In genomic region chr12:88578821-88579518, GRCh38 we compare ENCODE assay signal across 1 cellular context.
TF ChIP-seq lines count a peak whose summit lies in the region.

No MANE protein-coding gene starts in this region.

TF ChIP-seq in K562, 482 proteins besides CTCF, POLR2A, EP300 and RAD21:
- TF ChIP-seq NONO (IDR thresholded peaks at IDR 0.05; ENCODE audit: low read depth in 2 of 2, low read length in 1 of 2) (no peak), UBTF (IDR thresholded peaks at IDR 0.05; ENCODE audit: borderline replicate concordance in 1 of 2, low read depth in 2 of 2, low read length in 2 of 2) (no peak), NR2C1 (IDR thresholded peaks at IDR 0.05) (no peak), NR2C1 (tag; IDR thresholded peaks at IDR 0.05) (no peak), HIVEP1 (CRISPR knock-in tag; IDR thresholded peaks at IDR 0.05) (no peak), KLF1 (tag; IDR thresholded peaks at IDR 0.05) (no peak), MEIS2 (IDR thresholded peaks at IDR 0.05; ENCODE audit: partially characterized antibody) (no peak), ZBTB11 (CRISPR knock-in tag; IDR thresholded peaks at IDR 0.05) (no peak), CCAR2 (IDR thresholded peaks at IDR 0.05; ENCODE audit: low read depth, low read length) (no peak)
